1 cellular context compared by ENCODE assay signal in the genomic region with DNA sequence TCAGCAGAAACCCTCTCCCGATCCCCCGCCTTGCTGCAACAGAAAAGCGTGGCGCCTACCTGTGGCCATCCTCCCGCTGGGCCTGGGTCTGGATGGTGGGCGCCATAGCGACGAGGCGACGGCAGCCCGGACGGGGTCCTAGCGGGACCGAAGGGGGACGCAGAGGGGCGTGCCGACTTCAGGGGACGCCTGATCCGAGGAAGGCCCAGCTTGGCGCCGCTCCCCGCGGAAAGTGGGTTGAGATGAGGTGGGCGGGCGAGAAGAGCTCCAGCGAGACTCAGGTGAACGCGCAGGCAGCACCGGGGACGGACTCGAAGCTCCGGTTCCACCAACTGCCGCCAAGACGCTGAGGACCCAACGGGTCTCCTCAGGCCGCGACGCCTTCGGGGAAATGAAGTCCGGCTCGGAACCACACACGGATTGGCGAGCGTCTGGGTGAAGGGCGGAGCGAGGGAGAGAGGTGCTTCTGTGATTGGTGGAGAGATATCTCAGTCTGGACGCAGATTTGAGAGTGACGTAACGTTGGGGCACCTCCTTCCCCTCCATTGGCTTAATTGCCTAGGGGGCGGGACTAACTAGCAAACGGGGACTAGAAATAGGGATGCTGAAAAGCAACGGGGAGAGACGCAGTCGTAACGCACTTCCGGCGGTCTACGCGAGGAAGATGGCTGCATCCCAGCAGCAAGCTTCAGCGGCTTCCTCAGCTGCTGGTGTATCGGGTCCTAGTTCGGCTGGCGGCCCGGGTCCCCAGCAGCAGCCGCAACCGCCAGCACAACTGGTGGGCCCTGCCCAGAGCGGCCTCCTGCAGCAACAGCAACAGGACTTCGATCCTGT.
TF ChIP-seq lines count a peak whose summit lies in the region.

Gene MED29 (plus strand): TSS at position 620 of the 834 bp plus-strand sequence. CDS start 45 bp downstream, at position 665.
Gene PAF1 (minus strand): TSS at position 348 of the 834 bp plus-strand sequence. CDS start 242 bp downstream, at position 106.

TF ChIP-seq in HepG2, 621 proteins besides CTCF, POLR2A, EP300 and RAD21 (continued from another document and continues in another):
- TF ChIP-seq ZHX2 (IDR thresholded peaks at IDR 0.05; ENCODE audit: low read depth) = peak; percentile 91
- TF ChIP-seq ZHX2 (CRISPR knock-in tag; IDR thresholded peaks at IDR 0.05; ENCODE audit: borderline replicate concordance) = no peak
- peak; percentile 97 for TF ChIP-seq NFYC (CRISPR knock-in tag; IDR thresholded peaks at IDR 0.05)
- TF ChIP-seq ZSCAN29 (CRISPR knock-in tag; conservative IDR thresholded peaks at IDR 0.05) = peak; percentile 82
- TF ChIP-seq FOXP1 (IDR thresholded peaks at IDR 0.05) = no peak
- TF ChIP-seq FOXP1 (CRISPR knock-in tag; IDR thresholded peaks at IDR 0.05) = no peak
- TF ChIP-seq CEBPG (CRISPR knock-in tag; IDR thresholded peaks at IDR 0.05) = peak; percentile 74
- peak; percentile 62; the same call in 1 of the 2 replicates for TF ChIP-seq ARID2 (CRISPR knock-in tag; IDR thresholded peaks at IDR 0.05; ENCODE audit: borderline replicate concordance)
- peak; percentile 61; the same call in 1 of the 2 replicates for TF ChIP-seq ZNF747 (CRISPR knock-in tag; IDR thresholded peaks at IDR 0.05; ENCODE audit: borderline replicate concordance)
- TF ChIP-seq, protein P1, sequence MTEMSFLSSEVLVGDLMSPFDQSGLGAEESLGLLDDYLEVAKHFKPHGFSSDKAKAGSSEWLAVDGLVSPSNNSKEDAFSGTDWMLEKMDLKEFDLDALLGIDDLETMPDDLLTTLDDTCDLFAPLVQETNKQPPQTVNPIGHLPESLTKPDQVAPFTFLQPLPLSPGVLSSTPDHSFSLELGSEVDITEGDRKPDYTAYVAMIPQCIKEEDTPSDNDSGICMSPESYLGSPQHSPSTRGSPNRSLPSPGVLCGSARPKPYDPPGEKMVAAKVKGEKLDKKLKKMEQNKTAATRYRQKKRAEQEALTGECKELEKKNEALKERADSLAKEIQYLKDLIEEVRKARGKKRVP (CRISPR knock-in tag; IDR thresholded peaks at IDR 0.05) = peak in 1 of 2 experiments; percentile 25; a peak in 2 of 4 replicates
- TF ChIP-seq THAP11 (CRISPR knock-in tag; IDR thresholded peaks at IDR 0.05) = peak; percentile 98
- TF ChIP-seq U2AF2 (IDR thresholded peaks at IDR 0.05; ENCODE audit: low read depth, low read length) = 0 out of 2 replicates have a peak, but pooled peaks have one; percentile 41
- peak; percentile 36 for TF ChIP-seq SALL2 (CRISPR knock-in tag; IDR thresholded peaks at IDR 0.05)
- TF ChIP-seq YEATS4 (CRISPR knock-in tag; IDR thresholded peaks at IDR 0.05; ENCODE audit: borderline replicate concordance) = peak; percentile 72
- no peak for TF ChIP-seq SNAPC4 (CRISPR knock-in tag; IDR thresholded peaks at IDR 0.05)
- TF ChIP-seq HNF4A (CRISPR knock-in tag; IDR thresholded peaks at IDR 0.05) = peak; percentile 18; the same call in 1 of the 2 replicates
- peak; percentile 52; the same call in 1 of the 2 replicates for TF ChIP-seq CSRNP1 (CRISPR knock-in tag; IDR thresholded peaks at IDR 0.05)
- TF ChIP-seq, protein P2, sequence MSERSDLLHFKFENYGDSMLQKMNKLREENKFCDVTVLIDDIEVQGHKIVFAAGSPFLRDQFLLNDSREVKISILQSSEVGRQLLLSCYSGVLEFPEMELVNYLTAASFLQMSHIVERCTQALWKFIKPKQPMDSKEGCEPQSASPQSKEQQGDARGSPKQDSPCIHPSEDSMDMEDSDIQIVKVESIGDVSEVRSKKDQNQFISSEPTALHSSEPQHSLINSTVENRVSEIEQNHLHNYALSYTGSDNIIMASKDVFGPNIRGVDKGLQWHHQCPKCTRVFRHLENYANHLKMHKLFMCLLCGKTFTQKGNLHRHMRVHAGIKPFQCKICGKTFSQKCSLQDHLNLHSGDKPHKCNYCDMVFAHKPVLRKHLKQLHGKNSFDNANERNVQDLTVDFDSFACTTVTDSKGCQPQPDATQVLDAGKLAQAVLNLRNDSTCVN (CRISPR knock-in tag; IDR thresholded peaks at IDR 0.05; ENCODE audit: borderline replicate concordance) = peak; percentile 22; the same call in 1 of the 2 replicates
- TF ChIP-seq ZNF572 (CRISPR knock-in tag; IDR thresholded peaks at IDR 0.05) = peak; percentile 66; the same call in 1 of the 2 replicates
- TF ChIP-seq ZNF713 (CRISPR knock-in tag; IDR thresholded peaks at IDR 0.05) = no peak
- TF ChIP-seq THAP8 (CRISPR knock-in tag; IDR thresholded peaks at IDR 0.05; ENCODE audit: borderline replicate concordance) = no peak
- TF ChIP-seq FOXK1 (CRISPR knock-in tag; IDR thresholded peaks at IDR 0.05; ENCODE audit: borderline replicate concordance, low read depth) = peak; percentile 76
- TF ChIP-seq SPEN (CRISPR knock-in tag; IDR thresholded peaks at IDR 0.05; ENCODE audit: low read depth) = peak; percentile 74
- TF ChIP-seq ZNF264 (CRISPR knock-in tag; IDR thresholded peaks at IDR 0.05) = peak; percentile 52; the same call in 1 of the 2 replicates
- TF ChIP-seq ZNF225 (CRISPR knock-in tag; IDR thresholded peaks at IDR 0.05) = 0 out of 2 replicates have a peak, but pooled peaks have one; percentile 38
- no peak for TF ChIP-seq ZFP36L2 (CRISPR knock-in tag; IDR thresholded peaks at IDR 0.05)
- TF ChIP-seq PAF1 (CRISPR knock-in tag; IDR thresholded peaks at IDR 0.05) = 0 out of 2 replicates have a peak, but pooled peaks have one; percentile 54
- TF ChIP-seq ZNF580 (CRISPR knock-in tag; IDR thresholded peaks at IDR 0.05; ENCODE audit: borderline replicate concordance, low read depth) = no peak; the same call in 1 of the 2 replicates
- TF ChIP-seq, protein P3, sequence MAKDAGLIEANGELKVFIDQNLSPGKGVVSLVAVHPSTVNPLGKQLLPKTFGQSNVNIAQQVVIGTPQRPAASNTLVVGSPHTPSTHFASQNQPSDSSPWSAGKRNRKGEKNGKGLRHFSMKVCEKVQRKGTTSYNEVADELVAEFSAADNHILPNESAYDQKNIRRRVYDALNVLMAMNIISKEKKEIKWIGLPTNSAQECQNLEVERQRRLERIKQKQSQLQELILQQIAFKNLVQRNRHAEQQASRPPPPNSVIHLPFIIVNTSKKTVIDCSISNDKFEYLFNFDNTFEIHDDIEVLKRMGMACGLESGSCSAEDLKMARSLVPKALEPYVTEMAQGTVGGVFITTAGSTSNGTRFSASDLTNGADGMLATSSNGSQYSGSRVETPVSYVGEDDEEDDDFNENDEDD (CRISPR knock-in tag; IDR thresholded peaks at IDR 0.05; ENCODE audit: borderline replicate concordance) = peak; percentile 74; the same call in 1 of the 2 replicates
- no peak for TF ChIP-seq ZNF841 (CRISPR knock-in tag; IDR thresholded peaks at IDR 0.05; ENCODE audit: borderline replicate concordance)
- TF ChIP-seq ZNF670 (CRISPR knock-in tag; IDR thresholded peaks at IDR 0.05; ENCODE audit: borderline replicate concordance) = no peak
- TF ChIP-seq ZSCAN5A (CRISPR knock-in tag; IDR thresholded peaks at IDR 0.05; ENCODE audit: borderline replicate concordance) = no peak
- TF ChIP-seq POLR2G (IDR thresholded peaks at IDR 0.05; ENCODE audit: low read depth, low read length) = peak; percentile 97
- peak; percentile 61 for TF ChIP-seq KAT8 (CRISPR knock-in tag; IDR thresholded peaks at IDR 0.05)
- TF ChIP-seq SNRNP70 (IDR thresholded peaks at IDR 0.05; ENCODE audit: low read depth, low read length) = no peak
- no peak for TF ChIP-seq ZNF234 (CRISPR knock-in tag; conservative IDR thresholded peaks at IDR 0.05)
- TF ChIP-seq ARHGAP35 (CRISPR knock-in tag; IDR thresholded peaks at IDR 0.05; ENCODE audit: borderline replicate concordance) = peak; percentile 82; the same call in 1 of the 2 replicates
- TF ChIP-seq ZNF720 (CRISPR knock-in tag; IDR thresholded peaks at IDR 0.05) = no peak
